In genomic region chr19:35901854-35902661, GRCh38 we compare ENCODE assay signal across 8 cellular contexts. TPM values are rescaled to one million over a fixed set of nuclear protein-coding genes. Genes with fewer than 3 reads are reported as not detected.
A peak's percentile ranks its signal among the peaks of the same experiment; 100 is the strongest.
DNase-seq lines count a peak whose midpoint lies in the region; ATAC-seq and TF ChIP-seq lines count a peak whose summit lies in the region.

Gene HCST, plus strand, starts transcription at chr19:35902529. Its CDS starts 65 bp downstream, at chr19:35902594.

- H3K9me3 ChIP-seq in MM.1S (replicated peaks; ENCODE audit: insufficient read depth, low read length) (no peaks in the 10 kb centered on the region), hepatocyte (ENCODE audit: low read depth) (no peaks in the 10 kb centered on the region)

- H3F3A ChIP-seq in MM.1S (ENCODE audit: insufficient read depth, low read length) = peaks cover 9% of the 10 kb centered on the region; the same call in 1 of the 2 replicates

- H4K20me1 ChIP-seq in MM.1S (ENCODE audit: insufficient read depth, low read length) (no peaks in the 10 kb centered on the region), hepatocyte (ENCODE audit: insufficient read depth, poor library complexity, severe bottlenecking) (no peaks in the 10 kb centered on the region)

- DNase-seq in GM03348 (ENCODE audit: low spot score) = peak; percentile 73
- DNase-seq in MM.1S = no peak
- peak; percentile 35 for DNase-seq in activated T-helper 1 cell treated with anti-CD3 and anti-CD28 coated beads, Interleukin-12 subunit alpha, Interleukin-12 subunit beta, Interleukin-2, Interleukin-4 antibody, amounts not matched to agents 30 ng/mL and 10 ng/mL and 1 ng/mL, durations not matched to agents 14 hours and 24 hours and 36 hours (ENCODE audit: low spot score)
- no peak for DNase-seq in hepatocyte (ENCODE audit: low spot score)
- peak; percentile 30 to 83 (median 60) for DNase-seq in stimulated activated naive CD4-positive, alpha-beta T cell (lab: John Stamatoyannopoulos, UW)
- DNase-seq in NCI-H1694 treated with DMSO at 0.1 percent for 48 hours (lab: John Stamatoyannopoulos, UW) = no peak

- H3K4me1 ChIP-seq in MM.1S (ENCODE audit: low read length) (peaks cover 9% of the 10 kb centered on the region), hepatocyte (ENCODE audit: insufficient read depth) (peaks cover 6% of the 10 kb centered on the region)

- H3K36me3 ChIP-seq in MM.1S (replicated peaks; ENCODE audit: insufficient read depth, low read length) (no peaks in the 10 kb centered on the region), hepatocyte (replicated peaks; ENCODE audit: insufficient read depth, low read depth) (no peaks in the 10 kb centered on the region)

- H3K9me2 ChIP-seq in MM.1S (replicated peaks; ENCODE audit: insufficient read depth, low read length) = no peaks in the 10 kb centered on the region
- no peaks in the 10 kb centered on the region for H3K9me2 ChIP-seq in hepatocyte (replicated peaks; ENCODE audit: insufficient read depth)

- TF ChIP-seq CTCF in MM.1S (IDR thresholded peaks at IDR 0.05; ENCODE audit: low read length) = no peak
- no peak for TF ChIP-seq CTCF in hepatocyte (IDR thresholded peaks at IDR 0.05; ENCODE audit: poor library complexity)

- H3K4me2 ChIP-seq in MM.1S (ENCODE audit: low read depth, low read length) (peak within 1 kb of the TSS; percentile 94), hepatocyte (peak within 1 kb of the TSS; percentile 98)

- peak within 1 kb of the TSS; percentile 63 for H3K4me3 ChIP-seq in MM.1S (ENCODE audit: low read length)
- no peak within 1 kb of the TSS for H3K4me3 ChIP-seq in hepatocyte

- no peaks in the 10 kb centered on the region for H3K9me3 Mint-ChIP-seq in activated T-helper 1 cell treated with anti-CD3 and anti-CD28 coated beads, Interleukin-12 subunit alpha, Interleukin-12 subunit beta, Interleukin-2, Interleukin-4 antibody, amounts not matched to agents 30 ng/mL and 10 ng/mL and 1 ng/mL, durations not matched to agents 14 hours and 24 hours and 36 hours

- peaks cover 22% of the 10 kb centered on the region for H3K27me3 ChIP-seq in MM.1S (replicated peaks; ENCODE audit: insufficient read depth, low read length)
- H3K27me3 ChIP-seq in hepatocyte = no peaks in the 10 kb centered on the region

- peak within 1 kb of the TSS; percentile 53; the same call in 1 of the 2 replicates for H3K9ac ChIP-seq in MM.1S (ENCODE audit: low read length)

- WGBS in hepatocyte (ENCODE audit: low lambda C conversion rate, missing lambda C conversion rate) = 71% methylated on average over 6 of the region's 6 CpGs

- peak within 1 kb of the TSS; percentile 88 for H3K4me3 Mint-ChIP-seq in activated T-helper 1 cell treated with anti-CD3 and anti-CD28 coated beads, Interleukin-12 subunit alpha, Interleukin-12 subunit beta, Interleukin-2, Interleukin-4 antibody, amounts not matched to agents 30 ng/mL and 10 ng/mL and 1 ng/mL, durations not matched to agents 14 hours and 24 hours and 36 hours

- intact Hi-C loops in activated T-helper 1 cell treated with anti-CD3 and anti-CD28 coated beads, Interleukin-12 subunit alpha, Interleukin-12 subunit beta, Interleukin-2, Interleukin-4 antibody, amounts not matched to agents 30 ng/mL and 10 ng/mL and 1 ng/mL, durations not matched to agents 14 hours and 24 hours and 36 hours (cut with micrococcal nuclease) = loop anchor here (1.0 to 5.0 kb wide), 3 partner anchors 93 to 255 kb away; partner anchors contain the start of genes ALKBH6, COX6B1 and SDHAF1

- ATAC-seq in GM19324 (IDR thresholded peaks at IDR 0.05; ENCODE audit: low FRiP score, unreplicated experiment) (no peak), HG03520 (IDR thresholded peaks at IDR 0.05; ENCODE audit: unreplicated experiment) (no peak)

- H3K27ac ChIP-seq in MM.1S (ENCODE audit: low read length) (no peak within 1 kb of the TSS), hepatocyte (peak within 1 kb of the TSS; percentile 92)

- peaks cover 9% of the 10 kb centered on the region; the same call in 1 of the 2 replicates for H3K79me2 ChIP-seq in MM.1S (ENCODE audit: low read length)
- peaks cover 15% of the 10 kb centered on the region for H3K79me2 ChIP-seq in hepatocyte

- peaks cover 18% of the 10 kb centered on the region for H3K36me3 Mint-ChIP-seq in activated T-helper 1 cell treated with anti-CD3 and anti-CD28 coated beads, Interleukin-12 subunit alpha, Interleukin-12 subunit beta, Interleukin-2, Interleukin-4 antibody, amounts not matched to agents 30 ng/mL and 10 ng/mL and 1 ng/mL, durations not matched to agents 14 hours and 24 hours and 36 hours (ENCODE audit: low read depth)

- H3K4me1 Mint-ChIP-seq in activated T-helper 1 cell treated with anti-CD3 and anti-CD28 coated beads, Interleukin-12 subunit alpha, Interleukin-12 subunit beta, Interleukin-2, Interleukin-4 antibody, amounts not matched to agents 30 ng/mL and 10 ng/mL and 1 ng/mL, durations not matched to agents 14 hours and 24 hours and 36 hours (ENCODE audit: low read depth) = peaks cover 40% of the 10 kb centered on the region

- H2AFZ ChIP-seq in MM.1S (ENCODE audit: low read length) (peak within 1 kb of the TSS; percentile 91), hepatocyte (peak within 1 kb of the TSS; percentile 68)

- H3K27ac Mint-ChIP-seq in activated T-helper 1 cell treated with anti-CD3 and anti-CD28 coated beads, Interleukin-12 subunit alpha, Interleukin-12 subunit beta, Interleukin-2, Interleukin-4 antibody, amounts not matched to agents 30 ng/mL and 10 ng/mL and 1 ng/mL, durations not matched to agents 14 hours and 24 hours and 36 hours = peak within 1 kb of the TSS; percentile 90

- no peaks in the 10 kb centered on the region for H3K27me3 Mint-ChIP-seq in activated T-helper 1 cell treated with anti-CD3 and anti-CD28 coated beads, Interleukin-12 subunit alpha, Interleukin-12 subunit beta, Interleukin-2, Interleukin-4 antibody, amounts not matched to agents 30 ng/mL and 10 ng/mL and 1 ng/mL, durations not matched to agents 14 hours and 24 hours and 36 hours (ENCODE audit: insufficient read depth)

RNA-seq across cellular contexts. Expression of gene HCST, which starts in this region (rescaled TPM):
- 58.5 and 62.2 TPM in 2 replicates for total RNA-seq in activated T-helper 1 cell treated with anti-CD3 and anti-CD28 coated beads, Interleukin-12 subunit alpha, Interleukin-12 subunit beta, Interleukin-2, Interleukin-4 antibody, amounts not matched to agents 30 ng/mL and 10 ng/mL and 1 ng/mL, durations not matched to agents 14 hours and 24 hours and 36 hours
- total RNA-seq in hepatocyte = 0.97 and 1.4 TPM in 2 replicates
- 3.9 and 4.8 TPM in 2 replicates for polyA plus RNA-seq in hepatocyte

Comparison
In these comparisons a context has a peak if more than half of its experiments do, and no peak if none do; other contexts are left out.
1. RNA of gene HCST (total RNA-seq): 58.5 to 62.2 TPM in activated T-helper 1 cell treated with anti-CD3 and anti-CD28 coated beads, Interleukin-12 subunit alpha, Interleukin-12 subunit beta, Interleukin-2, Interleukin-4 antibody, amounts not matched to agents 30 ng/mL and 10 ng/mL and 1 ng/mL, durations not matched to agents 14 hours and 24 hours and 36 hours; 0.97 to 1.4 TPM in hepatocyte; every median in the first group is over 10 times any median in the second.
2. DNase-seq: peak in GM03348 (single experiment), activated T-helper 1 cell treated with anti-CD3 and anti-CD28 coated beads, Interleukin-12 subunit alpha, Interleukin-12 subunit beta, Interleukin-2, Interleukin-4 antibody, amounts not matched to agents 30 ng/mL and 10 ng/mL and 1 ng/mL, durations not matched to agents 14 hours and 24 hours and 36 hours (single experiment) and stimulated activated naive CD4-positive, alpha-beta T cell (6 of 6); none in MM.1S (single experiment), hepatocyte (single experiment) and NCI-H1694 treated with DMSO at 0.1 percent for 48 hours (single experiment).